Comparison of ENCODE assay signal across 11 cellular contexts in the genomic region with DNA sequence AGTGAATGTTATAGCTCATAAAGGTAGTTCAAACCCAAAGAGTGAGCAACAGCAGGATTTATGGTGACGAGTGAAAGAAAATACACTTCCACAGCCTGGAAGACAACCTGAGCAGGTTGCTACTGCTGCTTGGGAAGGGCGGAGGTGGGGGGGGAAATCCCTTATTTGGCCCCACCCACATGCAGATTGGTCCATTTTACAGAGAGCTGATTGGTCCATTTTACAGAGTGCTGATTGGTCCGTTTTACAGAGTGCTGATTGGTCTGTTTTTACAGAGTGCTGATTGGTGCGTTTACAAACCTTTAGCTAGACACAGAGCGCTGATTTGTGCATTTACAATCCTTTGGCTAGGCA. TPM values are rescaled to one million over a fixed set of nuclear protein-coding genes. Genes with fewer than 3 reads are reported as not detected.
DNase-seq lines count a peak whose midpoint lies in the region; ATAC-seq, FAIRE-seq and TF ChIP-seq lines count a peak whose summit lies in the region.
"Not testable (repeated sequence)": the region's sequence is repeated elsewhere in the genome, so short reads cannot be mapped to it uniquely, and the experiment has no call there.
"Had no signal": no experiment of that assay in that cellular context is flagged by ENCODE, and none has a peak within 500 bp of the region (broad histone marks: within the 10 kb centered on the region; RNA-seq: fewer than 3 reads in every experiment).

No MANE protein-coding gene starts in this region.

- 38% methylated on average over 4 of the region's 5 CpGs for WGBS in K562 (ENCODE audit: insufficient coverage, low coverage, missing lambda C conversion rate)

- H3K4me3 ChIP-seq in OCI-LY7 (ENCODE audit: low read depth, low read length, poor library complexity, severe bottlenecking); K562: not testable (repeated sequence)

- POLR2A ChIA-PET in CD4-positive, alpha-beta T cell (lab: Charles Lee): interaction anchor here (1.1 kb wide), 1 partner anchor 18 kb away, joined by 4 read pairs; a partner anchor contains a TSS
- POLR2A ChIA-PET in OCI-LY7 (lab: Charles Lee): interaction anchor here (0.6 kb wide), 1 partner anchor 390 kb away, joined by 3 read pairs; no protein-coding TSS in a partner anchor
- POLR2A ChIA-PET in activated CD4-positive, alpha-beta T cell treated with anti-CD3 and anti-CD28 coated beads, Interleukin-2, amount 10 ng/mL, durations not matched to agents 7 days and 5 days (lab: Charles Lee): not testable (repeated sequence)
- POLR2A ChIA-PET in K562 (lab: Yijun Ruan, JAX): interaction anchor here (1.1 to 1.9 kb wide), 3 partner anchors 11 to 55 kb away, joined by 3 to 6 read pairs (median 4); no protein-coding TSS in a partner anchor

- H3K9me2 ChIP-seq in OCI-LY7 (ENCODE audit: insufficient read depth, low read length): not testable (repeated sequence)

- ATAC-seq in CD4-positive, alpha-beta T cell (ENCODE audit: poor library complexity); activated T-helper 17 cell treated with anti-CD3 and anti-CD28 coated beads, Interleukin-2, amount 50 U/mL, for 72 hours (replicated peaks); K562: not testable (repeated sequence)

- H3K79me2 ChIP-seq in OCI-LY7 (ENCODE audit: insufficient read depth, low read depth, low read length); K562 (ENCODE audit: control insufficient read depth, insufficient read depth, low read length): not testable (repeated sequence)

- in situ Hi-C loops in K562 (cut with MboI): not testable (repeated sequence)

- H2AFZ ChIP-seq in OCI-LY7 (ENCODE audit: low read length): peak overlapping the region; percentile 49; the same call in 1 of the 2 replicates
- not testable (repeated sequence) for H2AFZ ChIP-seq in K562 (ENCODE audit: low read depth, low read length)

- intact Hi-C loops in CD4-positive, alpha-beta T cell (cut with DNase I, micrococcal nuclease); OCI-LY7 (cut with micrococcal nuclease; ENCODE audit: unreplicated experiment): not testable (repeated sequence)
- intact Hi-C loops in K562 (cut with micrococcal nuclease): loop anchor here (5.0 kb wide), 1 partner anchor 37 kb away; no protein-coding TSS in a partner anchor

- not testable (repeated sequence) for H3K4me2 ChIP-seq in OCI-LY7 (ENCODE audit: low read length); K562 (ENCODE audit: insufficient read depth, low read length)

- not testable (repeated sequence) for H3K27me3 ChIP-seq in CD4-positive, alpha-beta T cell (ENCODE audit: control insufficient read depth, insufficient read depth, low read length); K562 (ENCODE audit: control insufficient read depth in 2 of 2, insufficient read depth in 2 of 2, low read length in 2 of 2)

- TF ChIP-seq RAD21 in K562 (CRISPR knock-in tag; conservative IDR thresholded peaks at IDR 0.05 in 1 of 2, IDR thresholded peaks at IDR 0.05 in 1 of 2): not testable (repeated sequence)

- not testable (repeated sequence) for H3K27me3 Mint-ChIP-seq in CD4-positive, alpha-beta T cell; activated CD4-positive, alpha-beta T cell treated with anti-CD3 and anti-CD28 coated beads, Interleukin-2, amount 10 ng/mL, durations not matched to agents 7 days and 5 days; activated T-helper 17 cell treated with anti-CD3 and anti-CD28 coated beads, Interleukin-2, amount 50 U/mL, for 72 hours; mesothelial cell of epicardium (ENCODE audit: low read depth); progenitor cell of endocrine pancreas

- DNase-seq in CD4-positive, alpha-beta T cell; OCI-LY7 (ENCODE audit: low spot score); activated CD4-positive, alpha-beta T cell treated with anti-CD3 and anti-CD28 coated beads, Interleukin-2, amount 10 ng/mL, durations not matched to agents 7 days and 5 days; mesothelial cell of epicardium (ENCODE audit: low spot score in 2 of 2, unreplicated experiment in 2 of 2); progenitor cell of endocrine pancreas (ENCODE audit: low spot score, unreplicated experiment): not testable (repeated sequence)
- peak; percentile 17 to 32 (median 25) for DNase-seq in K562 (ENCODE audit: extremely low read depth in 1 of 4, low spot score in 3 of 4)

- H3K9me1 ChIP-seq in K562 (ENCODE audit: control insufficient read depth, insufficient read depth, low read length): not testable (repeated sequence)

- not testable (repeated sequence) for H3K9ac ChIP-seq in K562 (ENCODE audit: insufficient read depth in 1 of 2, low read depth in 2 of 2, low read length in 2 of 2)

- H3K9me3 ChIP-seq in CD4-positive, alpha-beta T cell (ENCODE audit: control insufficient read depth, low read length); OCI-LY7 (ENCODE audit: low read length); K562 (replicated peaks; ENCODE audit: control insufficient read depth, insufficient read depth, low read depth, low read length): not testable (repeated sequence)

- not testable (repeated sequence) for TF ChIP-seq EP300 in K562 (IDR thresholded peaks at IDR 0.05; ENCODE audit: low read length)

- not testable (repeated sequence) for H3K36me3 Mint-ChIP-seq in CD4-positive, alpha-beta T cell (ENCODE audit: low read depth); activated CD4-positive, alpha-beta T cell treated with anti-CD3 and anti-CD28 coated beads, Interleukin-2, amount 10 ng/mL, durations not matched to agents 7 days and 5 days (ENCODE audit: low read depth); activated T-helper 17 cell treated with anti-CD3 and anti-CD28 coated beads, Interleukin-2, amount 50 U/mL, for 72 hours (ENCODE audit: low read depth)
- H3K36me3 Mint-ChIP-seq in mesothelial cell of epicardium: peaks cover 20% of the 10 kb centered on the region
- H3K36me3 Mint-ChIP-seq in progenitor cell of endocrine pancreas (ENCODE audit: insufficient read depth): peaks cover 12% of the 10 kb centered on the region

- not testable (repeated sequence) for TF ChIP-seq CTCF in CD4-positive, alpha-beta T cell (IDR thresholded peaks at IDR 0.05); OCI-LY7 (conservative IDR thresholded peaks at IDR 0.05; ENCODE audit: low read length); K562 (IDR thresholded peaks at IDR 0.05 in 2 of 3, conservative IDR thresholded peaks at IDR 0.05 in 1 of 3; ENCODE audit: insufficient read depth in 2 of 3, low read depth in 1 of 3, low read length in 3 of 3); mesothelial cell of epicardium (IDR thresholded peaks at IDR 0.05; ENCODE audit: unreplicated experiment); progenitor cell of endocrine pancreas (IDR thresholded peaks at IDR 0.05; ENCODE audit: unreplicated experiment)

- FAIRE-seq in K562 (lab: Jason Lieb, UNC): not testable (repeated sequence)

- H3K27ac ChIP-seq in CD4-positive, alpha-beta T cell (ENCODE audit: low read depth, low read length); OCI-LY7 (ENCODE audit: low read depth, low read length, poor library complexity, severe bottlenecking); K562 (ENCODE audit: extremely low read depth, low read depth, low read length): not testable (repeated sequence)

- peak overlapping the region; percentile 46 for H3K4me3 Mint-ChIP-seq in CD4-positive, alpha-beta T cell
- H3K4me3 Mint-ChIP-seq in activated CD4-positive, alpha-beta T cell treated with anti-CD3 and anti-CD28 coated beads, Interleukin-2, amount 10 ng/mL, durations not matched to agents 7 days and 5 days: peak overlapping the region; percentile 49
- H3K4me3 Mint-ChIP-seq in activated T-helper 17 cell treated with anti-CD3 and anti-CD28 coated beads, Interleukin-2, amount 50 U/mL, for 72 hours: peak overlapping the region; percentile 65
- not testable (repeated sequence) for H3K4me3 Mint-ChIP-seq in mesothelial cell of epicardium
- peak overlapping the region; percentile 40 for H3K4me3 Mint-ChIP-seq in progenitor cell of endocrine pancreas (ENCODE audit: low read depth)

- H3K4me1 Mint-ChIP-seq in CD4-positive, alpha-beta T cell (ENCODE audit: low read depth): peaks cover 30% of the 10 kb centered on the region
- peaks cover 27% of the 10 kb centered on the region for H3K4me1 Mint-ChIP-seq in activated CD4-positive, alpha-beta T cell treated with anti-CD3 and anti-CD28 coated beads, Interleukin-2, amount 10 ng/mL, durations not matched to agents 7 days and 5 days
- not testable (repeated sequence) for H3K4me1 Mint-ChIP-seq in activated T-helper 17 cell treated with anti-CD3 and anti-CD28 coated beads, Interleukin-2, amount 50 U/mL, for 72 hours; progenitor cell of endocrine pancreas (ENCODE audit: low read depth)
- peaks cover 15% of the 10 kb centered on the region for H3K4me1 Mint-ChIP-seq in mesothelial cell of epicardium

- TF ChIP-seq POLR2A in K562 (conservative IDR thresholded peaks at IDR 0.05): not testable (repeated sequence)

- peak overlapping the region; percentile 47 for H3K27ac Mint-ChIP-seq in CD4-positive, alpha-beta T cell
- peak overlapping the region; percentile 42 for H3K27ac Mint-ChIP-seq in activated CD4-positive, alpha-beta T cell treated with anti-CD3 and anti-CD28 coated beads, Interleukin-2, amount 10 ng/mL, durations not matched to agents 7 days and 5 days
- not testable (repeated sequence) for H3K27ac Mint-ChIP-seq in activated T-helper 17 cell treated with anti-CD3 and anti-CD28 coated beads, Interleukin-2, amount 50 U/mL, for 72 hours; progenitor cell of endocrine pancreas
- H3K27ac Mint-ChIP-seq in mesothelial cell of epicardium: peak overlapping the region; percentile 39

- BruUV-seq in OCI-LY7 (replicated peaks; lab: Mats Ljungman, UMichigan); K562 (replicated peaks; lab: Mats Ljungman, UMichigan): not testable (repeated sequence)

- not testable (repeated sequence) for H3K36me3 ChIP-seq in OCI-LY7 (ENCODE audit: insufficient read depth, low read length); K562 (ENCODE audit: control insufficient read depth, insufficient read depth, low read length)

- H3K4me1 ChIP-seq in OCI-LY7 (ENCODE audit: insufficient read depth, low read length, poor library complexity, severe bottlenecking): not testable (repeated sequence)
- H3K4me1 ChIP-seq in K562 (replicated peaks in 1 of 2; ENCODE audit: control insufficient read depth in 2 of 2, insufficient read depth in 2 of 2, low read length in 2 of 2): peaks cover 4 to 15% of the 10 kb centered on the region in 2 experiments; a peak in 4 of 5 replicates

- H3K9me3 Mint-ChIP-seq in CD4-positive, alpha-beta T cell; activated CD4-positive, alpha-beta T cell treated with anti-CD3 and anti-CD28 coated beads, Interleukin-2, amount 10 ng/mL, durations not matched to agents 7 days and 5 days; activated T-helper 17 cell treated with anti-CD3 and anti-CD28 coated beads, Interleukin-2, amount 50 U/mL, for 72 hours; mesothelial cell of epicardium; progenitor cell of endocrine pancreas (ENCODE audit: low read depth): not testable (repeated sequence)

- H4K20me1 ChIP-seq in OCI-LY7 (ENCODE audit: insufficient read depth, low read length); K562 (replicated peaks; ENCODE audit: control insufficient read depth, insufficient read depth, low read length): not testable (repeated sequence)

- CTCF ChIA-PET in CD4-positive, alpha-beta T cell (lab: Charles Lee): interaction anchor here (1.1 to 1.2 kb wide), 2 partner anchors 30 to 314 kb away, joined by 3 to 4 read pairs; a partner anchor contains a TSS
- CTCF ChIA-PET in OCI-LY7 (lab: Charles Lee; ENCODE audit: unreplicated experiment): interaction anchor here (0.5 kb wide), 1 partner anchor 186 kb away, joined by 9 read pairs; a partner anchor contains a TSS
- CTCF ChIA-PET in activated CD4-positive, alpha-beta T cell treated with anti-CD3 and anti-CD28 coated beads, Interleukin-2, amount 10 ng/mL, durations not matched to agents 7 days and 5 days (lab: Charles Lee): interaction anchor here (0.6 to 1.8 kb wide), 5 partner anchors 30 to 361 kb away, joined by 3 to 6 read pairs (median 3); no protein-coding TSS in a partner anchor
- CTCF ChIA-PET in K562 (lab: Yijun Ruan, JAX; ENCODE audit: low intra/inter-chr PET ratio): not testable (repeated sequence)

RNA-seq across cellular contexts. Expression of a gene that starts 2.1 kb away (rescaled TPM):
- total RNA-seq in CD4-positive, alpha-beta T cell: 100 to 1,000 TPM; 106 to 107 TPM
- 0.38 and 1.4 TPM in 2 replicates for total RNA-seq in OCI-LY7 (2014; rRNA removed; shearing (Covaris generic))
- total RNA-seq in OCI-LY7 (2022): 0.76 and 0.89 TPM in 2 replicates
- total RNA-seq in activated CD4-positive, alpha-beta T cell treated with anti-CD3 and anti-CD28 coated beads, Interleukin-2, amount 10 ng/mL, durations not matched to agents 7 days and 5 days: 10 to 100 TPM; 33.4 to 33.5 TPM
- 10 to 100 TPM; 18.5 to 27.5 TPM for total RNA-seq in activated T-helper 17 cell treated with anti-CD3 and anti-CD28 coated beads, Interleukin-2, amount 50 U/mL, for 72 hours
- total RNA-seq in K562 (2011; cell fraction: chromatin; rRNA removed; ENCODE audit: low replicate concordance): 18.6 and 26.2 TPM in 2 replicates
- 12.3 and 13.0 TPM in 2 replicates for total RNA-seq in K562 (2011; cell fraction: nucleolus; rRNA removed)
- 16.2 and 17.0 TPM in 2 replicates for total RNA-seq in K562 (2011; cell fraction: nucleoplasm; rRNA removed)
- 1.6 TPM in 2 replicates for total RNA-seq in K562 (2014; rRNA removed)
- total RNA-seq in K562 (2014; rRNA removed; fragmentation: Illumina TruSeq; extraction: Trizol): 2.5 and 2.6 TPM in 2 replicates
- total RNA-seq in K562 (2015; rRNA removed; fragmentation: Illumina TruSeq; extraction: Trizol): 4.2 TPM in 2 replicates
- 6.4 and 6.8 TPM in 2 replicates for total RNA-seq in K562 (2021)
- polyA plus RNA-seq in K562 (2011; rRNA removed): 5.4 and 11.9 TPM in 2 replicates
- polyA plus RNA-seq in K562 (2011; cell fraction: cytosol; rRNA removed): 7.2 and 11.1 TPM in 2 replicates
- 53.6 and 78.5 TPM in 2 replicates for polyA plus RNA-seq in K562 (2011; cell fraction: nucleus; rRNA removed)
- polyA plus RNA-seq in K562 (2012): 12.4 and 26.5 TPM in 2 replicates
- 8.6 and 10.9 TPM in 2 replicates for polyA plus RNA-seq in K562 (2014; fragmentation: Illumina TruSeq; extraction: Trizol)
- 10 to 100 TPM; 12.4 to 15.1 TPM for polyA plus RNA-seq in K562 (2014; fragmentation: Nextera tagmentation; extraction: Ambion mirVana)
- polyA plus RNA-seq in K562 (2014; rRNA removed): 7.6 and 7.7 TPM in 2 replicates
- 4.1 and 4.3 TPM in 2 replicates for polyA minus RNA-seq in K562 (2011; rRNA and poly(A)+ RNA removed)
- 0.95 and 2.5 TPM in 2 replicates for polyA minus RNA-seq in K562 (2011; cell fraction: cytosol; rRNA and poly(A)+ RNA removed)
- polyA minus RNA-seq in K562 (2011; cell fraction: nucleus; rRNA and poly(A)+ RNA removed): 5.1 and 10.0 TPM in 2 replicates
- total RNA-seq in mesothelial cell of epicardium: 169 to 186 TPM (median 177 TPM) in 3 replicates
- total RNA-seq in progenitor cell of endocrine pancreas: 76.9 and 79.5 TPM in 2 replicates

RNA-seq across cellular contexts. Expression of a gene that starts 14.0 kb away (rescaled TPM):
- 10 to 100 TPM; 17.7 to 20.7 TPM for total RNA-seq in CD4-positive, alpha-beta T cell
- 3.4 and 6.0 TPM in 2 replicates for total RNA-seq in OCI-LY7 (2014; rRNA removed; shearing (Covaris generic))
- 6.8 and 8.0 TPM in 2 replicates for total RNA-seq in OCI-LY7 (2022)
- total RNA-seq in activated CD4-positive, alpha-beta T cell treated with anti-CD3 and anti-CD28 coated beads, Interleukin-2, amount 10 ng/mL, durations not matched to agents 7 days and 5 days: 10 to 100 TPM; 34.3 to 36.3 TPM
- 10 to 100 TPM; 16.2 to 20.1 TPM for total RNA-seq in activated T-helper 17 cell treated with anti-CD3 and anti-CD28 coated beads, Interleukin-2, amount 50 U/mL, for 72 hours
- 32.6 and 57.2 TPM in 2 replicates for total RNA-seq in K562 (2011; cell fraction: chromatin; rRNA removed; ENCODE audit: low replicate concordance)
- 42.2 and 42.5 TPM in 2 replicates for total RNA-seq in K562 (2011; cell fraction: nucleolus; rRNA removed)
- total RNA-seq in K562 (2011; cell fraction: nucleoplasm; rRNA removed): 35.5 and 39.5 TPM in 2 replicates
- total RNA-seq in K562 (2014; rRNA removed): 18.8 and 26.8 TPM in 2 replicates
- 21.0 and 22.2 TPM in 2 replicates for total RNA-seq in K562 (2014; rRNA removed; fragmentation: Illumina TruSeq; extraction: Trizol)
- total RNA-seq in K562 (2015; rRNA removed; fragmentation: Illumina TruSeq; extraction: Trizol): 25.0 and 29.7 TPM in 2 replicates
- total RNA-seq in K562 (2021): 38.8 and 41.0 TPM in 2 replicates
- 45.0 and 57.0 TPM in 2 replicates for polyA plus RNA-seq in K562 (2011; rRNA removed)
- 55.3 and 58.1 TPM in 2 replicates for polyA plus RNA-seq in K562 (2011; cell fraction: cytosol; rRNA removed)
- 108 and 111 TPM in 2 replicates for polyA plus RNA-seq in K562 (2011; cell fraction: nucleus; rRNA removed)
- polyA plus RNA-seq in K562 (2012): 44.6 and 53.5 TPM in 2 replicates
- 53.4 and 56.1 TPM in 2 replicates for polyA plus RNA-seq in K562 (2014; fragmentation: Illumina TruSeq; extraction: Trizol)
- polyA plus RNA-seq in K562 (2014; fragmentation: Nextera tagmentation; extraction: Ambion mirVana): 10 to 100 TPM; 30.5 to 39.2 TPM
- 38.4 and 46.2 TPM in 2 replicates for polyA plus RNA-seq in K562 (2014; rRNA removed)
- 26.7 and 29.8 TPM in 2 replicates for polyA minus RNA-seq in K562 (2011; rRNA and poly(A)+ RNA removed)
- 19.7 and 21.8 TPM in 2 replicates for polyA minus RNA-seq in K562 (2011; cell fraction: cytosol; rRNA and poly(A)+ RNA removed)
- 24.2 and 40.5 TPM in 2 replicates for polyA minus RNA-seq in K562 (2011; cell fraction: nucleus; rRNA and poly(A)+ RNA removed)
- total RNA-seq in mesothelial cell of epicardium: 23.4 to 24.9 TPM (median 23.7 TPM) in 3 replicates
- 21.0 and 21.2 TPM in 2 replicates for total RNA-seq in progenitor cell of endocrine pancreas

RNA-seq across cellular contexts. Expression of a gene that starts 17.7 kb away (rescaled TPM):
- total RNA-seq in CD4-positive, alpha-beta T cell: 10 to 100 TPM; 31.9 to 36.2 TPM
- not detected in 2 replicates for total RNA-seq in OCI-LY7 (2014; rRNA removed; shearing (Covaris generic))
- total RNA-seq in OCI-LY7 (2022) (not detected in 2 replicates), K562 (2014; rRNA removed) (not detected in 2 replicates), K562 (2014; rRNA removed; fragmentation: Illumina TruSeq; extraction: Trizol) (not detected in 2 replicates), K562 (2015; rRNA removed; fragmentation: Illumina TruSeq; extraction: Trizol) (not detected in 2 replicates), K562 (2021) (not detected in 2 replicates), mesothelial cell of epicardium (48.8 to 54.2 TPM (median 52.3 TPM) in 3 replicates), progenitor cell of endocrine pancreas (39.0 and 39.1 TPM in 2 replicates)
- 10 to 100 TPM; 68.4 to 77.2 TPM for total RNA-seq in activated CD4-positive, alpha-beta T cell treated with anti-CD3 and anti-CD28 coated beads, Interleukin-2, amount 10 ng/mL, durations not matched to agents 7 days and 5 days
- 10 to 100 TPM in 1 of 2 donors, not detected in 1; 86.5 TPM for total RNA-seq in activated T-helper 17 cell treated with anti-CD3 and anti-CD28 coated beads, Interleukin-2, amount 50 U/mL, for 72 hours
- total RNA-seq in K562 (2011; cell fraction: chromatin; rRNA removed; ENCODE audit: low replicate concordance): 0.65 and 0.70 TPM in 2 replicates
- total RNA-seq in K562 (2011; cell fraction: nucleolus; rRNA removed): not detected in 2 replicates
- total RNA-seq in K562 (2011; cell fraction: nucleoplasm; rRNA removed): not detected in 2 replicates
- polyA plus RNA-seq in K562 (2011; rRNA removed) (0.14 TPM in 1 of 2 replicates, not detected in the other), K562 (2014; fragmentation: Illumina TruSeq; extraction: Trizol) (not detected in 2 replicates), K562 (2014; fragmentation: Nextera tagmentation; extraction: Ambion mirVana) (not detected), K562 (2014; rRNA removed) (not detected in 2 replicates)
- 0.21 and 0.29 TPM in 2 replicates for polyA plus RNA-seq in K562 (2011; cell fraction: cytosol; rRNA removed)
- polyA plus RNA-seq in K562 (2011; cell fraction: nucleus; rRNA removed): 0.59 and 1.3 TPM in 2 replicates
- polyA plus RNA-seq in K562 (2012): 0.07 and 0.40 TPM in 2 replicates
- 0.18 and 0.28 TPM in 2 replicates for polyA minus RNA-seq in K562 (2011; rRNA and poly(A)+ RNA removed)
- not detected in 2 replicates for polyA minus RNA-seq in K562 (2011; cell fraction: cytosol; rRNA and poly(A)+ RNA removed)
- polyA minus RNA-seq in K562 (2011; cell fraction: nucleus; rRNA and poly(A)+ RNA removed): not detected in 2 replicates
- total RNA-seq: HepG2, M059J had no signal
- polyA plus RNA-seq: A549 had no signal

RNA-seq across cellular contexts. Expression of a gene that starts 42.1 kb away (rescaled TPM):
- under 1 TPM; 0.20 to 0.36 TPM for total RNA-seq in CD4-positive, alpha-beta T cell
- not detected in 2 replicates for total RNA-seq in OCI-LY7 (2014; rRNA removed; shearing (Covaris generic))
- total RNA-seq in OCI-LY7 (2022) (not detected in 2 replicates), K562 (2014; rRNA removed) (not detected in 2 replicates), K562 (2014; rRNA removed; fragmentation: Illumina TruSeq; extraction: Trizol) (not detected in 2 replicates), K562 (2015; rRNA removed; fragmentation: Illumina TruSeq; extraction: Trizol) (not detected in 2 replicates), K562 (2021) (not detected in 2 replicates), mesothelial cell of epicardium (0.24 to 0.29 TPM (median 0.25 TPM) in 3 replicates), progenitor cell of endocrine pancreas (2.8 and 2.9 TPM in 2 replicates)
- total RNA-seq in activated CD4-positive, alpha-beta T cell treated with anti-CD3 and anti-CD28 coated beads, Interleukin-2, amount 10 ng/mL, durations not matched to agents 7 days and 5 days: under 1 TPM in 1 of 2 experiments, not detected in 1; 0.17 TPM
- not detected for total RNA-seq in activated T-helper 17 cell treated with anti-CD3 and anti-CD28 coated beads, Interleukin-2, amount 50 U/mL, for 72 hours
- total RNA-seq in K562 (2011; cell fraction: chromatin; rRNA removed; ENCODE audit: low replicate concordance): 0.16 TPM in 1 of 2 replicates, not detected in the other
- 0.17 TPM in 1 of 2 replicates, not detected in the other for total RNA-seq in K562 (2011; cell fraction: nucleolus; rRNA removed)
- total RNA-seq in K562 (2011; cell fraction: nucleoplasm; rRNA removed): 0.15 and 0.23 TPM in 2 replicates
- polyA plus RNA-seq in K562 (2011; rRNA removed) (not detected in 2 replicates), K562 (2014; fragmentation: Illumina TruSeq; extraction: Trizol) (not detected in 2 replicates), K562 (2014; fragmentation: Nextera tagmentation; extraction: Ambion mirVana) (not detected), K562 (2014; rRNA removed) (not detected in 2 replicates)
- polyA plus RNA-seq in K562 (2011; cell fraction: cytosol; rRNA removed): not detected in 2 replicates
- polyA plus RNA-seq in K562 (2011; cell fraction: nucleus; rRNA removed): 0.15 TPM in 1 of 2 replicates, not detected in the other
- polyA plus RNA-seq in K562 (2012): not detected in 2 replicates
- not detected in 2 replicates for polyA minus RNA-seq in K562 (2011; rRNA and poly(A)+ RNA removed)
- polyA minus RNA-seq in K562 (2011; cell fraction: cytosol; rRNA and poly(A)+ RNA removed): not detected in 2 replicates
- polyA minus RNA-seq in K562 (2011; cell fraction: nucleus; rRNA and poly(A)+ RNA removed): under 0.01 and 0.11 TPM in 2 replicates
- total RNA-seq: H9, HepG2, M059J had no signal
- polyA plus RNA-seq: A549, HepG2 had no signal

RNA-seq across cellular contexts. Expression of a gene that starts 50.3 kb away (rescaled TPM):
- 100 to 1,000 TPM; 170 to 191 TPM for total RNA-seq in CD4-positive, alpha-beta T cell
- total RNA-seq in OCI-LY7 (2014; rRNA removed; shearing (Covaris generic)): 51.8 and 62.7 TPM in 2 replicates
- total RNA-seq in OCI-LY7 (2022): 56.8 and 66.2 TPM in 2 replicates
- total RNA-seq in activated CD4-positive, alpha-beta T cell treated with anti-CD3 and anti-CD28 coated beads, Interleukin-2, amount 10 ng/mL, durations not matched to agents 7 days and 5 days: 100 to 1,000 TPM; 116 to 120 TPM
- total RNA-seq in activated T-helper 17 cell treated with anti-CD3 and anti-CD28 coated beads, Interleukin-2, amount 50 U/mL, for 72 hours: 100 to 1,000 TPM in 1 of 2 donors, 10 to 100 TPM in 1; 97.1 to 135 TPM
- total RNA-seq in K562 (2011; cell fraction: chromatin; rRNA removed; ENCODE audit: low replicate concordance): 140 and 447 TPM in 2 replicates
- 236 and 252 TPM in 2 replicates for total RNA-seq in K562 (2011; cell fraction: nucleolus; rRNA removed)
- total RNA-seq in K562 (2011; cell fraction: nucleoplasm; rRNA removed): 132 and 154 TPM in 2 replicates
- 51.0 and 57.1 TPM in 2 replicates for total RNA-seq in K562 (2014; rRNA removed)
- total RNA-seq in K562 (2014; rRNA removed; fragmentation: Illumina TruSeq; extraction: Trizol): 11.5 and 17.8 TPM in 2 replicates
- total RNA-seq in K562 (2015; rRNA removed; fragmentation: Illumina TruSeq; extraction: Trizol): 27.1 and 28.4 TPM in 2 replicates
- total RNA-seq in K562 (2021): 74.1 and 77.7 TPM in 2 replicates
- 28.2 and 67.7 TPM in 2 replicates for polyA plus RNA-seq in K562 (2011; rRNA removed)
- polyA plus RNA-seq in K562 (2011; cell fraction: cytosol; rRNA removed): 33.1 and 34.0 TPM in 2 replicates
- 436 and 581 TPM in 2 replicates for polyA plus RNA-seq in K562 (2011; cell fraction: nucleus; rRNA removed)
- polyA plus RNA-seq in K562 (2012): 54.7 and 59.0 TPM in 2 replicates
- polyA plus RNA-seq in K562 (2014; fragmentation: Illumina TruSeq; extraction: Trizol): 48.2 and 51.1 TPM in 2 replicates
- polyA plus RNA-seq in K562 (2014; fragmentation: Nextera tagmentation; extraction: Ambion mirVana): 1 to 10 TPM; 2.0 to 4.0 TPM
- polyA plus RNA-seq in K562 (2014; rRNA removed): 43.8 and 55.6 TPM in 2 replicates
- polyA minus RNA-seq in K562 (2011; rRNA and poly(A)+ RNA removed): 21.0 and 24.7 TPM in 2 replicates
- 32.1 and 40.5 TPM in 2 replicates for polyA minus RNA-seq in K562 (2011; cell fraction: cytosol; rRNA and poly(A)+ RNA removed)
- 99.8 and 119 TPM in 2 replicates for polyA minus RNA-seq in K562 (2011; cell fraction: nucleus; rRNA and poly(A)+ RNA removed)
- 133 to 141 TPM (median 134 TPM) in 3 replicates for total RNA-seq in mesothelial cell of epicardium
- total RNA-seq in progenitor cell of endocrine pancreas: 91.6 and 94.5 TPM in 2 replicates
